ENCODE assay signal across 15 cellular contexts in genomic region chr4:146643812-146644401, GRCh38. TPM values are rescaled to one million over a fixed set of nuclear protein-coding genes. Genes with fewer than 3 reads are reported as not detected.
A peak's percentile ranks its signal among the peaks of the same experiment; 100 is the strongest.
DNase-seq lines count a peak whose midpoint lies in the region; ATAC-seq, FAIRE-seq and TF ChIP-seq lines count a peak whose summit lies in the region.
"Had no signal": no experiment of that assay in that cellular context is flagged by ENCODE, and none has a peak within 500 bp of the region (broad histone marks: within the 10 kb centered on the region; RNA-seq: fewer than 3 reads in every experiment).

No MANE protein-coding gene starts in this region.

- no peak overlapping the region for H3K4me2 ChIP-seq in keratinocyte (ENCODE audit: control insufficient read depth, extremely low read depth, insufficient read depth, low read depth, low read length)

- no peaks in the 10 kb centered on the region for H3K36me3 ChIP-seq in keratinocyte (ENCODE audit: control insufficient read depth in 2 of 2, extremely low read depth in 1 of 2, insufficient read depth in 2 of 2, low read length in 2 of 2)
- H3K36me3 ChIP-seq: thoracic aorta had no signal

- no peaks in the 10 kb centered on the region for H3K4me1 ChIP-seq in keratinocyte (ENCODE audit: control insufficient read depth, extremely low read depth, insufficient read depth, low read length)

- H3K9me3 Mint-ChIP-seq in WTC11: no peaks in the 10 kb centered on the region
- peaks cover 0 to 2% of the 10 kb centered on the region in 2 donors for H3K9me3 Mint-ChIP-seq in activated T-cell treated with anti-CD3 and anti-CD28 coated beads, Interleukin-2, amount 50 U/mL, for 72 hours

- no peak overlapping the region for H3K27ac Mint-ChIP-seq in WTC11
- no peak overlapping the region for H3K27ac Mint-ChIP-seq in activated T-cell treated with anti-CD3 and anti-CD28 coated beads, Interleukin-2, amount 50 U/mL, for 72 hours
- H3K27ac Mint-ChIP-seq: activated CD8-positive, alpha-beta T cell treated with anti-CD3 and anti-CD28 coated beads for 36 hours; activated naive CD4-positive, alpha-beta T cell treated with anti-CD3 and anti-CD28 coated beads, Interleukin-2, amount 50 U/mL, for 72 hours; endodermal cell had no signal

- no peak overlapping the region for H3K4me3 ChIP-seq in keratinocyte (ENCODE audit: control insufficient read depth in 2 of 3, extremely low read depth in 1 of 3, insufficient read depth in 2 of 3, low read depth in 1 of 3, low read length in 3 of 3)
- H3K4me3 ChIP-seq: thoracic aorta had no signal

- POLR2A ChIA-PET in WTC11 (lab: Charles Lee): no interaction called here

- peak; percentile 22 for DNase-seq in ELF-1 (ENCODE audit: low read depth, low spot score)
- DNase-seq in HuH-7.5 (ENCODE audit: low spot score): peak; percentile 65
- no peak for DNase-seq in WTC11 (ENCODE audit: low spot score)
- DNase-seq in keratinocyte (ENCODE audit: low read depth, low spot score): no peak
- DNase-seq in cerebellar nuclear complex (lab: John Stamatoyannopoulos, UW): no peak
- no peak for DNase-seq in activated T-cell treated with anti-CD3 and anti-CD28 coated beads, Interleukin-2, amount 50 U/mL, for 72 hours
- no peak for DNase-seq in stimulated activated CD4-positive, alpha-beta T cell treated with anti-CD3 and anti-CD28 coated beads, Interleukin-2, amount 100 ng/mL, for 24 hours
- DNase-seq: activated CD8-positive, alpha-beta T cell treated with anti-CD3 and anti-CD28 coated beads for 36 hours; endodermal cell; islet precursor cell; NCI-H1694 had no signal

- no peak for ATAC-seq in WTC11
- ATAC-seq in GM18861 (IDR thresholded peaks at IDR 0.05; ENCODE audit: unreplicated experiment): no peak
- ATAC-seq in activated T-cell treated with anti-CD3 and anti-CD28 coated beads, Interleukin-2, amount 50 U/mL, for 72 hours (replicated peaks in 1 of 2): no peak
- ATAC-seq: activated CD8-positive, alpha-beta T cell treated with anti-CD3 and anti-CD28 coated beads for 36 hours; activated naive CD4-positive, alpha-beta T cell treated with anti-CD3 and anti-CD28 coated beads, Interleukin-2, amount 50 U/mL, for 72 hours had no signal

- no peaks in the 10 kb centered on the region for H4K20me1 ChIP-seq in keratinocyte (ENCODE audit: control insufficient read depth, extremely low read depth, insufficient read depth, low read length)

- H3K79me2 ChIP-seq in keratinocyte (ENCODE audit: control insufficient read depth, insufficient read depth, low read length): no peaks in the 10 kb centered on the region

- CTCF ChIA-PET in WTC11 (lab: Charles Lee): no interaction called here

- no peak overlapping the region for H2AFZ ChIP-seq in keratinocyte (ENCODE audit: control insufficient read depth, low read length)

- H3K36me3 Mint-ChIP-seq in WTC11: no peaks in the 10 kb centered on the region
- peaks cover 2 to 5% of the 10 kb centered on the region in 2 donors for H3K36me3 Mint-ChIP-seq in activated T-cell treated with anti-CD3 and anti-CD28 coated beads, Interleukin-2, amount 50 U/mL, for 72 hours (ENCODE audit: insufficient read depth in 2 of 2)

- FAIRE-seq in keratinocyte (lab: Jason Lieb, UNC): peak; percentile 69

- H3K4me3 Mint-ChIP-seq in WTC11: no peak overlapping the region
- no peak overlapping the region for H3K4me3 Mint-ChIP-seq in activated T-cell treated with anti-CD3 and anti-CD28 coated beads, Interleukin-2, amount 50 U/mL, for 72 hours
- H3K4me3 Mint-ChIP-seq: activated CD8-positive, alpha-beta T cell treated with anti-CD3 and anti-CD28 coated beads for 36 hours; endodermal cell had no signal

- H3K4me1 Mint-ChIP-seq in WTC11: peaks cover 38% of the 10 kb centered on the region
- peaks cover 24% of the 10 kb centered on the region for H3K4me1 Mint-ChIP-seq in activated T-cell treated with anti-CD3 and anti-CD28 coated beads, Interleukin-2, amount 50 U/mL, for 72 hours (ENCODE audit: low read depth)

- H3K27ac ChIP-seq in keratinocyte (ENCODE audit: control insufficient read depth, insufficient read depth, low read length): no peak overlapping the region
- H3K27ac ChIP-seq: thoracic aorta had no signal

- H3K9ac ChIP-seq in keratinocyte (ENCODE audit: control insufficient read depth, extremely low read depth, insufficient read depth, low read length): no peak overlapping the region

- H3K27me3 Mint-ChIP-seq in WTC11 (ENCODE audit: low read depth): peaks cover 100% of the 10 kb centered on the region
- peaks cover 94% of the 10 kb centered on the region for H3K27me3 Mint-ChIP-seq in activated T-cell treated with anti-CD3 and anti-CD28 coated beads, Interleukin-2, amount 50 U/mL, for 72 hours (ENCODE audit: low read depth)

- no peak for TF ChIP-seq CTCF in WTC11 (IDR thresholded peaks at IDR 0.05)
- no peak for TF ChIP-seq CTCF in keratinocyte (optimal IDR thresholded peaks at IDR 0.05 in 1 of 3, IDR thresholded peaks at IDR 0.05 in 1 of 3, conservative IDR thresholded peaks at IDR 0.05 in 1 of 3; ENCODE audit: extremely low read depth in 1 of 3, insufficient read depth in 2 of 3, low read length in 3 of 3)

- peaks cover 61% of the 10 kb centered on the region for H3K27me3 ChIP-seq in keratinocyte (ENCODE audit: control insufficient read depth, extremely low read depth, insufficient read depth, low read length)

- no peaks in the 10 kb centered on the region for H3K9me1 ChIP-seq in keratinocyte (ENCODE audit: control insufficient read depth, extremely low read depth, insufficient read depth, low read length)

- dilution Hi-C loops in keratinocyte (cut with MboI; ENCODE audit: extremely low pct_ligation_motif_present, low sequenced_read_pairs): no loop called here

- peaks cover 3% of the 10 kb centered on the region for H3K9me3 ChIP-seq in keratinocyte (ENCODE audit: control insufficient read depth, low read depth, low read length)
- H3K9me3 ChIP-seq: thoracic aorta had no signal

TF ChIP-seq in WTC11, 78 proteins besides CTCF, POLR2A, EP300 and RAD21:
- TF ChIP-seq, protein P1, sequence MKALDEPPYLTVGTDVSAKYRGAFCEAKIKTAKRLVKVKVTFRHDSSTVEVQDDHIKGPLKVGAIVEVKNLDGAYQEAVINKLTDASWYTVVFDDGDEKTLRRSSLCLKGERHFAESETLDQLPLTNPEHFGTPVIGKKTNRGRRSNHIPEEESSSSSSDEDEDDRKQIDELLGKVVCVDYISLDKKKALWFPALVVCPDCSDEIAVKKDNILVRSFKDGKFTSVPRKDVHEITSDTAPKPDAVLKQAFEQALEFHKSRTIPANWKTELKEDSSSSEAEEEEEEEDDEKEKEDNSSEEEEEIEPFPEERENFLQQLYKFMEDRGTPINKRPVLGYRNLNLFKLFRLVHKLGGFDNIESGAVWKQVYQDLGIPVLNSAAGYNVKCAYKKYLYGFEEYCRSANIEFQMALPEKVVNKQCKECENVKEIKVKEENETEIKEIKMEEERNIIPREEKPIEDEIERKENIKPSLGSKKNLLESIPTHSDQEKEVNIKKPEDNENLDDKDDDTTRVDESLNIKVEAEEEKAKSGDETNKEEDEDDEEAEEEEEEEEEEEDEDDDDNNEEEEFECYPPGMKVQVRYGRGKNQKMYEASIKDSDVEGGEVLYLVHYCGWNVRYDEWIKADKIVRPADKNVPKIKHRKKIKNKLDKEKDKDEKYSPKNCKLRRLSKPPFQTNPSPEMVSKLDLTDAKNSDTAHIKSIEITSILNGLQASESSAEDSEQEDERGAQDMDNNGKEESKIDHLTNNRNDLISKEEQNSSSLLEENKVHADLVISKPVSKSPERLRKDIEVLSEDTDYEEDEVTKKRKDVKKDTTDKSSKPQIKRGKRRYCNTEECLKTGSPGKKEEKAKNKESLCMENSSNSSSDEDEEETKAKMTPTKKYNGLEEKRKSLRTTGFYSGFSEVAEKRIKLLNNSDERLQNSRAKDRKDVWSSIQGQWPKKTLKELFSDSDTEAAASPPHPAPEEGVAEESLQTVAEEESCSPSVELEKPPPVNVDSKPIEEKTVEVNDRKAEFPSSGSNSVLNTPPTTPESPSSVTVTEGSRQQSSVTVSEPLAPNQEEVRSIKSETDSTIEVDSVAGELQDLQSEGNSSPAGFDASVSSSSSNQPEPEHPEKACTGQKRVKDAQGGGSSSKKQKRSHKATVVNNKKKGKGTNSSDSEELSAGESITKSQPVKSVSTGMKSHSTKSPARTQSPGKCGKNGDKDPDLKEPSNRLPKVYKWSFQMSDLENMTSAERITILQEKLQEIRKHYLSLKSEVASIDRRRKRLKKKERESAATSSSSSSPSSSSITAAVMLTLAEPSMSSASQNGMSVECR (CRISPR knock-in tag; IDR thresholded peaks at IDR 0.05; ENCODE audit: borderline replicate concordance): 0 out of 2 replicates have a peak, but pooled peaks have one; percentile 39
- TF ChIP-seq JAZF1 (CRISPR knock-in tag; IDR thresholded peaks at IDR 0.05): no peak

RNA-seq across cellular contexts. Expression of gene POU4F2, which starts 5.2 kb away (rescaled TPM):
- not detected in 3 replicates for total RNA-seq in WTC11 (2021)
- polyA plus RNA-seq in keratinocyte: not detected in 3 replicates
- not detected for polyA plus RNA-seq in keratinocyte (2011; ENCODE audit: low read depth)
- not detected in 2 replicates for polyA plus RNA-seq in keratinocyte (2011; cell fraction: cytosol; rRNA removed)
- polyA plus RNA-seq in keratinocyte (2011; cell fraction: nucleus; rRNA removed): not detected in 2 replicates
- not detected in 2 replicates for polyA plus RNA-seq in keratinocyte (2012; ENCODE audit: low replicate concordance)
- not detected in 3 replicates for polyA minus RNA-seq in keratinocyte
- polyA minus RNA-seq in keratinocyte (2011; cell fraction: cytosol; rRNA and poly(A)+ RNA removed): not detected
- polyA minus RNA-seq in keratinocyte (2011; cell fraction: nucleus; rRNA and poly(A)+ RNA removed): not detected in 2 replicates
- total RNA-seq in activated T-cell treated with anti-CD3 and anti-CD28 coated beads, Interleukin-2, amount 50 U/mL, for 72 hours: not detected
- total RNA-seq: activated CD8-positive, alpha-beta T cell treated with anti-CD3 and anti-CD28 coated beads for 36 hours; activated naive CD4-positive, alpha-beta T cell treated with anti-CD3 and anti-CD28 coated beads, Interleukin-2, amount 50 U/mL, for 72 hours; endodermal cell; osteocyte; thoracic aorta had no signal

Comparison
In these comparisons a context has a peak if more than half of its experiments do, and no peak if none do; other contexts are left out.
1. DNase-seq: peak in ELF-1 (single experiment) and HuH-7.5 (single experiment); none in WTC11 (single experiment), keratinocyte (single experiment), cerebellar nuclear complex (0 of 2), activated T-cell treated with anti-CD3 and anti-CD28 coated beads, Interleukin-2, amount 50 U/mL, for 72 hours (0 of 2) and stimulated activated CD4-positive, alpha-beta T cell treated with anti-CD3 and anti-CD28 coated beads, Interleukin-2, amount 100 ng/mL, for 24 hours (0 of 2).